34 cellular contexts compared by ENCODE assay signal in genomic region chr11:31499576-31500178, GRCh38. TPM values are rescaled to one million over a fixed set of nuclear protein-coding genes. Genes with fewer than 3 reads are reported as not detected.
DNase-seq lines count a peak whose midpoint lies in the region; ATAC-seq, FAIRE-seq and TF ChIP-seq lines count a peak whose summit lies in the region.
"Had no signal": no experiment of that assay in that cellular context is flagged by ENCODE, and none has a peak within 500 bp of the region (broad histone marks: within the 10 kb centered on the region; RNA-seq: fewer than 3 reads in every experiment).

No MANE protein-coding gene starts in this region.

- H3K9me3 ChIP-seq in A549 (no peaks in the 10 kb centered on the region), Loucy (ENCODE audit: insufficient read depth, low read depth, low read length) (no peaks in the 10 kb centered on the region), left ventricle myocardium inferior (replicated peaks) (no peaks in the 10 kb centered on the region), Peyer's patch (no peaks in the 10 kb centered on the region)
- H3K9me3 ChIP-seq: gastroesophageal sphincter, transverse colon had no signal

- no peak for ATAC-seq in A549
- ATAC-seq: CD8-positive, alpha-beta T cell; gastroesophageal sphincter; HepG2; left ventricle myocardium superior; naive thymus-derived CD8-positive, alpha-beta T cell; right cardiac atrium; WTC11 had no signal

- CTCF ChIA-PET in A549 (lab: Yijun Ruan, JAX) = no interaction called here

- TF ChIP-seq CTCF in A549 (IDR thresholded peaks at IDR 0.05) (no peak), Loucy (conservative IDR thresholded peaks at IDR 0.05; ENCODE audit: low read length) (no peak), chondrocyte (IDR thresholded peaks at IDR 0.05) (no peak), left ventricle myocardium inferior (IDR thresholded peaks at IDR 0.05; ENCODE audit: borderline replicate concordance) (no peak), Peyer's patch (IDR thresholded peaks at IDR 0.05) (no peak)

- DNase-seq in A549 (ENCODE audit: low read depth in 1 of 2, low spot score in 1 of 2) (no peak), chondrocyte (ENCODE audit: low spot score) (no peak), left ventricle myocardium inferior (no peak), glomerular visceral epithelial cell (ENCODE audit: extremely low spot score) (no peak), Peyer's patch (no peak), ACHN (no peak)
- DNase-seq: 8988T; activated CD4-positive, alpha-beta T cell treated with anti-CD3 and anti-CD28 coated beads, Interleukin-2, amount 10 ng/mL, durations not matched to agents 7 days and 5 days; activated gamma-delta T cell; activated T-cell treated with anti-CD3 and anti-CD28 coated beads, Interleukin-2, amount 50 U/mL, for 24 hours; CD8-positive, alpha-beta T cell; effector CD4-positive, alpha-beta T cell; HFFc6; left ventricle myocardium superior; naive thymus-derived CD8-positive, alpha-beta T cell; NCI-H1048; NCI-H187; NCI-H526; SIG-M5; stimulated activated CD4-positive, alpha-beta T cell treated with anti-CD3 and anti-CD28 coated beads, Interleukin-12 subunit alpha, Interleukin-12 subunit beta, amount 100 ng/mL, for 4 hours; stimulated activated CD4-positive, alpha-beta T cell treated with anti-CD3 and anti-CD28 coated beads, Interleukin-4, amount 100 ng/mL, for 1 hour; T1000; transverse colon had no signal

- no peaks in the 10 kb centered on the region for H3F3A ChIP-seq in Loucy (ENCODE audit: low read depth)

- peak overlapping the region; percentile 1 for H3K27ac Mint-ChIP-seq in chondrocyte (ENCODE audit: unreplicated experiment)
- H3K27ac Mint-ChIP-seq: activated CD4-positive, alpha-beta T cell treated with anti-CD3 and anti-CD28 coated beads, Interleukin-2, amount 10 ng/mL, durations not matched to agents 7 days and 5 days; activated T-cell treated with anti-CD3 and anti-CD28 coated beads, Interleukin-2, amount 50 U/mL, for 24 hours; CD8-positive, alpha-beta T cell; HFFc6; naive thymus-derived CD8-positive, alpha-beta T cell; WTC11 had no signal

- TF ChIP-seq RAD21 in A549 (conservative IDR thresholded peaks at IDR 0.05 in 1 of 2, IDR thresholded peaks at IDR 0.05 in 1 of 2) = no peak

- H3K79me2 ChIP-seq in Loucy (ENCODE audit: insufficient read depth, low read length) = peaks cover 83% of the 10 kb centered on the region

- no peak overlapping the region for H3K4me3 Mint-ChIP-seq in chondrocyte (ENCODE audit: unreplicated experiment)
- H3K4me3 Mint-ChIP-seq: activated CD4-positive, alpha-beta T cell treated with anti-CD3 and anti-CD28 coated beads, Interleukin-2, amount 10 ng/mL, durations not matched to agents 7 days and 5 days; activated T-cell treated with anti-CD3 and anti-CD28 coated beads, Interleukin-2, amount 50 U/mL, for 24 hours; brain; CD8-positive, alpha-beta T cell; HFFc6; mesothelial cell of epicardium; naive thymus-derived CD8-positive, alpha-beta T cell; WTC11 had no signal

- H2AFZ ChIP-seq in Loucy (ENCODE audit: low read length) = no peak overlapping the region

- 91% methylated on average over 3 of the region's 3 CpGs for WGBS in A549 (ENCODE audit: missing lambda C conversion rate)

- no peaks in the 10 kb centered on the region for H3K27me3 ChIP-seq in Loucy (ENCODE audit: insufficient read depth, low read length, poor library complexity, severe bottlenecking)
- H3K27me3 ChIP-seq in left ventricle myocardium inferior (ENCODE audit: low read depth) = no peaks in the 10 kb centered on the region
- no peaks in the 10 kb centered on the region for H3K27me3 ChIP-seq in Peyer's patch
- H3K27me3 ChIP-seq: gastroesophageal sphincter, transverse colon had no signal

- no peak overlapping the region for H3K4me2 ChIP-seq in A549
- H3K4me2 ChIP-seq in Loucy (ENCODE audit: low read depth, low read length, poor library complexity, severe bottlenecking) = peak overlapping the region; percentile 22

- H3K4me1 Mint-ChIP-seq in chondrocyte (ENCODE audit: low read depth) = peaks cover 24% of the 10 kb centered on the region

- no peak overlapping the region for H3K9ac ChIP-seq in Loucy (ENCODE audit: low read depth, low read length, poor library complexity, severe bottlenecking)

- H3K27ac ChIP-seq in A549 = no peak overlapping the region
- H3K27ac ChIP-seq in left ventricle myocardium inferior (replicated peaks) = no peak overlapping the region
- no peak overlapping the region for H3K27ac ChIP-seq in Peyer's patch
- H3K27ac ChIP-seq: epithelial cell of prostate, gastroesophageal sphincter, transverse colon had no signal

- peaks cover 13% of the 10 kb centered on the region for H4K20me1 ChIP-seq in Loucy (ENCODE audit: insufficient read depth, low read length, poor library complexity, severe bottlenecking)

- no peaks in the 10 kb centered on the region for H3K27me3 Mint-ChIP-seq in chondrocyte (ENCODE audit: low read depth)
- H3K27me3 Mint-ChIP-seq: activated CD4-positive, alpha-beta T cell treated with anti-CD3 and anti-CD28 coated beads, Interleukin-2, amount 10 ng/mL, durations not matched to agents 7 days and 5 days; activated T-cell treated with anti-CD3 and anti-CD28 coated beads, Interleukin-2, amount 50 U/mL, for 24 hours; brain; naive thymus-derived CD8-positive, alpha-beta T cell had no signal

- FAIRE-seq in A549 (lab: Jason Lieb, UNC) (no peak), islet of Langerhans (lab: Jason Lieb, UNC) (peak; percentile 72)
- FAIRE-seq: colon, HepG2, RCC 7860 had no signal

- H3K36me3 Mint-ChIP-seq in chondrocyte (ENCODE audit: low read depth) = peaks cover 6% of the 10 kb centered on the region

- H3K4me1 ChIP-seq in A549 (no peaks in the 10 kb centered on the region), Loucy (ENCODE audit: insufficient read depth, low read length, poor library complexity, severe bottlenecking) (peaks cover 22% of the 10 kb centered on the region), left ventricle myocardium inferior (peaks cover 4% of the 10 kb centered on the region), Peyer's patch (no peaks in the 10 kb centered on the region)
- H3K4me1 ChIP-seq: gastroesophageal sphincter, transverse colon had no signal

- no peaks in the 10 kb centered on the region for H3K9me2 ChIP-seq in Loucy (replicated peaks; ENCODE audit: low read depth, low read length)

- intact Hi-C loops in left ventricle myocardium inferior (cut with micrococcal nuclease) = no loop called here

- H3K4me3 ChIP-seq in A549 = no peak overlapping the region
- no peak overlapping the region for H3K4me3 ChIP-seq in Loucy (ENCODE audit: low read length, poor library complexity, severe bottlenecking)
- H3K4me3 ChIP-seq in left ventricle myocardium inferior = no peak overlapping the region
- no peak overlapping the region for H3K4me3 ChIP-seq in Peyer's patch
- H3K4me3 ChIP-seq: gastroesophageal sphincter, transverse colon had no signal

- POLR2A ChIA-PET in A549 (lab: Yijun Ruan, JAX) = no interaction called here

- no peak for TF ChIP-seq POLR2A in A549 (IDR thresholded peaks at IDR 0.05; ENCODE audit: low read length)
- no peak for TF ChIP-seq POLR2A in Peyer's patch (IDR thresholded peaks at IDR 0.05)

- peaks cover 2% of the 10 kb centered on the region for H3K9me3 Mint-ChIP-seq in chondrocyte (ENCODE audit: low read depth)
- H3K9me3 Mint-ChIP-seq: CD8-positive, alpha-beta T cell had no signal

- in situ Hi-C loops in ACHN (cut with HindIII; ENCODE audit: low pct_ligation_motif_present, low pct_unique_long_range_greater_than_20kb, low sequenced_read_pairs) = no loop called here

- TF ChIP-seq EP300 in A549 (IDR thresholded peaks at IDR 0.05) = no peak

- H3K36me3 ChIP-seq in Loucy (ENCODE audit: insufficient read depth, low read length) (no peaks in the 10 kb centered on the region), left ventricle myocardium inferior (peaks cover 8% of the 10 kb centered on the region), Peyer's patch (peaks cover 0 to 2% (median 0%) of the 10 kb centered on the region in 3 donors)

TF ChIP-seq in A549, 52 proteins besides CTCF, POLR2A, EP300 and RAD21:
- TF ChIP-seq NFE2L2 (conservative IDR thresholded peaks at IDR 0.05; ENCODE audit: low read length) = no peak
- TF ChIP-seq ZC3H11A (IDR thresholded peaks at IDR 0.05) = peak; percentile 83

RNA-seq across cellular contexts. Expression of gene IMMP1L, which starts 9.7 kb away (rescaled TPM):
- polyA plus RNA-seq in A549 (2011; rRNA removed) (56.4 and 96.5 TPM in 2 replicates), A549 (2017; fragmentation: RNase III; extraction: RNeasy Plus Mini Kit Qiagen cat#74134 plus additional on column Dnase treatment) (97.4 to 135 TPM (median 115 TPM) in 3 replicates)
- polyA plus RNA-seq in A549 (2012; cell fraction: cytosol; rRNA removed) = 45.2 and 54.5 TPM in 2 replicates
- 7.9 and 12.5 TPM in 2 replicates for polyA plus RNA-seq in A549 (2012; cell fraction: nucleus; rRNA removed)
- 6.0 and 7.4 TPM in 2 replicates for polyA minus RNA-seq in A549 (2011; rRNA and poly(A)+ RNA removed)
- total RNA-seq in chondrocyte (17.0 to 18.0 TPM (median 17.8 TPM) in 3 replicates), left ventricle myocardium inferior (30.6 TPM), Peyer's patch (10 to 100 TPM; 11.6 to 38.0 (median 20.1) TPM)

RNA-seq across cellular contexts. Expression of gene ELP4, which starts 9.9 kb away (rescaled TPM):
- polyA plus RNA-seq in A549 (2011; rRNA removed) (26.0 and 27.2 TPM in 2 replicates), A549 (2017; fragmentation: RNase III; extraction: RNeasy Plus Mini Kit Qiagen cat#74134 plus additional on column Dnase treatment) (16.9 to 17.2 TPM (median 17.1 TPM) in 3 replicates)
- 8.9 and 9.9 TPM in 2 replicates for polyA plus RNA-seq in A549 (2012; cell fraction: cytosol; rRNA removed)
- 8.2 and 9.9 TPM in 2 replicates for polyA plus RNA-seq in A549 (2012; cell fraction: nucleus; rRNA removed)
- polyA minus RNA-seq in A549 (2011; rRNA and poly(A)+ RNA removed) = 12.7 and 16.5 TPM in 2 replicates
- total RNA-seq in chondrocyte (8.6 to 15.6 TPM (median 8.9 TPM) in 3 replicates), left ventricle myocardium inferior (13.6 TPM), Peyer's patch (10 to 100 TPM; 13.3 to 33.0 (median 21.3) TPM)
